Comparison of ENCODE assay signal across 14 cellular contexts in the genomic region with DNA sequence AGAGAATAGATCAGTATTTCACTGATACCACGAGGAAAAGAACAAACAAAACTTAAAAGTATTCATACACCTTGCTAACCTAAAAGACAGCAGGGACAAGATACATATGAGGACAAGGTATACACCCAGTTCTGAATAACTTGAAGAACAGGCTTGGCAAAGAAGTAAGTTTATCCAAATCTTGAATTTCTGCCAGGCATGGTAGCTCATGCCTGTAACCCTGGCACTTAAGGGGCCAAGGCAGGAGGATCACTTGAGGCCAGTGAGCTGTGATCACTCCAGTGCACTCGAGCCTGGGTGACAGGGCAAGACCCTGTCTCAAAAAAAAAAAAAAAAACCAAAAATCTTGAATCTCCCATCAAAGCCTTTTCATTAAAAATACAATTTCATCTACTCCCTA. TPM values are rescaled to one million over a fixed set of nuclear protein-coding genes. Genes with fewer than 3 reads are reported as not detected.
"Had no signal": no experiment of that assay in that cellular context is flagged by ENCODE, and none has a peak within 500 bp of the region (broad histone marks: within the 10 kb centered on the region; RNA-seq: fewer than 3 reads in every experiment).

No MANE protein-coding gene starts in this region.

- H3K4me3 ChIP-seq: coronary artery had no signal

- H3K4me3 Mint-ChIP-seq: nephron progenitor cell; stimulated activated naive CD8-positive, alpha-beta T cell treated with anti-CD3 and anti-CD28 coated beads, Interleukin-15, Interleukin-2, amounts not matched to agents 100 ng/mL and 50 ng/mL, for 24 hours; T-helper 2 cell treated with Interferon-gamma antibody and Interleukin-4, amounts not matched to agents 5 μg/mL and 100 μg/mL, for 36 hours had no signal

- H3K27me3 Mint-ChIP-seq: stimulated activated naive CD8-positive, alpha-beta T cell treated with anti-CD3 and anti-CD28 coated beads, Interleukin-15, Interleukin-2, amounts not matched to agents 100 ng/mL and 50 ng/mL, for 24 hours had no signal

- H3K4me1 Mint-ChIP-seq: nephron progenitor cell had no signal

- H3K27ac Mint-ChIP-seq: nephron progenitor cell; stimulated activated naive CD8-positive, alpha-beta T cell treated with anti-CD3 and anti-CD28 coated beads, Interleukin-15, Interleukin-2, amounts not matched to agents 100 ng/mL and 50 ng/mL, for 24 hours; T-helper 2 cell treated with Interferon-gamma antibody and Interleukin-4, amounts not matched to agents 5 μg/mL and 100 μg/mL, for 36 hours had no signal

- H3K9me3 Mint-ChIP-seq: nephron progenitor cell; stimulated activated naive CD8-positive, alpha-beta T cell treated with anti-CD3 and anti-CD28 coated beads, Interleukin-15, Interleukin-2, amounts not matched to agents 100 ng/mL and 50 ng/mL, for 24 hours; T-helper 2 cell treated with Interferon-gamma antibody and Interleukin-4, amounts not matched to agents 5 μg/mL and 100 μg/mL, for 36 hours had no signal

- DNase-seq: activated CD4-positive, alpha-beta T cell treated with anti-CD3 and anti-CD28 coated beads, Interleukin-2, amount 50 U/mL, for 4 hours; activated CD4-positive, CD25-positive, alpha-beta regulatory T cell treated with anti-CD3 and anti-CD28 coated beads, Interleukin-2, amount 50 U/mL, for 72 hours; caudate nucleus; effector memory CD4-positive, alpha-beta T cell; erythroblast; glutamatergic neuron; mesendoderm; nephron progenitor cell; stimulated activated CD4-positive, alpha-beta T cell treated with anti-CD3 and anti-CD28 coated beads, Interleukin-4, amount 100 ng/mL, for 1 hour; SW 1271 had no signal

- H3K27ac ChIP-seq: coronary artery had no signal

RNA-seq across cellular contexts. Expression of a gene that starts 26.8 kb away (rescaled TPM):
- total RNA-seq: temporal lobe had no signal
